In genomic region chr1:109251277-109252166, GRCh38 we compare ENCODE assay signal across 2 cellular contexts.
TF ChIP-seq lines count a peak whose summit lies in the region.

No MANE protein-coding gene starts in this region.

TF ChIP-seq in HepG2, 621 proteins besides CTCF, POLR2A, EP300 and RAD21:
- TF ChIP-seq ZSCAN5A (CRISPR knock-in tag; IDR thresholded peaks at IDR 0.05; ENCODE audit: borderline replicate concordance) (no peak), SOX13 (IDR thresholded peaks at IDR 0.05) (no peak), SOX13 (CRISPR knock-in tag; conservative IDR thresholded peaks at IDR 0.05 in 1 of 2, IDR thresholded peaks at IDR 0.05 in 1 of 2) (no peak), PRDM4 (CRISPR knock-in tag; IDR thresholded peaks at IDR 0.05; ENCODE audit: borderline replicate concordance) (no peak), ELF4 (CRISPR knock-in tag; IDR thresholded peaks at IDR 0.05; ENCODE audit: borderline replicate concordance) (no peak), CREM (IDR thresholded peaks at IDR 0.05) (no peak), CREM (CRISPR knock-in tag; IDR thresholded peaks at IDR 0.05) (no peak), ZNF253 (CRISPR knock-in tag; IDR thresholded peaks at IDR 0.05; ENCODE audit: borderline replicate concordance) (no peak), MIER2 (CRISPR knock-in tag; IDR thresholded peaks at IDR 0.05) (no peak)
TF ChIP-seq in HepG2: peak in this region for 0.

TF ChIP-seq in GM12891, 5 proteins besides CTCF, POLR2A, EP300 and RAD21:
- TF ChIP-seq PAX5 (IDR thresholded peaks at IDR 0.05; ENCODE audit: insufficient read depth, low read length, severe bottlenecking) = no peak
TF ChIP-seq in GM12891: peak in this region for 0.
